In the genomic region with DNA sequence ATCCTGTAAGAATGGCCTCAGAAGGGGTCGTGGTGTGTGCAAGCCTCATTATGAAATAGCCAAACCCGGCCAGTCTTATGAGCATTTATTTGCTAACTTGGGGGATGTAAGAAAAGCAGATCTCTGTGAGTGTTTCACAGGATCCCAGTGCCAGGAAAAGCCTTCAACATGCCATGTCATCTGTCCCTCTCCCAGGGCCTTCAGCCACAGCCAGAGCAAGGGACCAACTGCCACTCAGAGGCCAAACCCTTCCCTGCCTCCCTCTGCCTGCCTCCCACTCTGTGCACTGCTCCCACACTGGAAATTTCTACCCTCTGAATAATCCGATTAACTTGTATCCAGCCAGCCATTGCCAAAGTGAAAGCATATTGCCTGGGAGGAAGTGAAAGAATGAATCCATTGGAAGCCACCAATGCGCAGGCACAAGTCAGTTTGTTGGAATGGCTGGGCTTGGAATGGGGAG, we compare ENCODE assay signal across 19 cellular contexts.
DNase-seq lines count a peak whose midpoint lies in the region; ATAC-seq and TF ChIP-seq lines count a peak whose summit lies in the region.
"Had no signal": no experiment of that assay in that cellular context is flagged by ENCODE, and none has a peak within 500 bp of the region (broad histone marks: within the 10 kb centered on the region; RNA-seq: fewer than 3 reads in every experiment).

No MANE protein-coding gene starts in this region.

- H3K79me1 ChIP-seq in mesenchymal stem cell (replicated peaks; ENCODE audit: low read length, poor library complexity, severe bottlenecking): no peaks in the 10 kb centered on the region

- H3K9ac ChIP-seq in mesenchymal stem cell (ENCODE audit: low read length): no peak overlapping the region

- H3K9me3 ChIP-seq in CD4-positive, CD25-positive, alpha-beta regulatory T cell (ENCODE audit: control insufficient read depth in 2 of 2, low read length in 2 of 2): no peaks in the 10 kb centered on the region
- H3K9me3 ChIP-seq in naive thymus-derived CD4-positive, alpha-beta T cell (ENCODE audit: control insufficient read depth in 2 of 3, low read length in 3 of 3): no peaks in the 10 kb centered on the region
- H3K9me3 ChIP-seq in mesenchymal stem cell (ENCODE audit: control insufficient read depth, low read length): no peaks in the 10 kb centered on the region

- no peak overlapping the region for H2AK5ac ChIP-seq in mesenchymal stem cell (ENCODE audit: low read length, severe bottlenecking)

- no peak overlapping the region for H3K14ac ChIP-seq in mesenchymal stem cell (ENCODE audit: low read length in 2 of 2)

- no peaks in the 10 kb centered on the region for H3K36me3 Mint-ChIP-seq in CD4-positive, CD25-positive, alpha-beta regulatory T cell
- H3K36me3 Mint-ChIP-seq in HFFc6 (ENCODE audit: low read depth): no peaks in the 10 kb centered on the region
- no peaks in the 10 kb centered on the region for H3K36me3 Mint-ChIP-seq in naive thymus-derived CD4-positive, alpha-beta T cell
- H3K36me3 Mint-ChIP-seq: activated CD8-positive, alpha-beta memory T cell treated with anti-CD3 and anti-CD28 coated beads, Interleukin-2, amount 10 ng/mL, durations not matched to agents 7 days and 5 days had no signal

- no peak overlapping the region for H3K4me2 ChIP-seq in mesenchymal stem cell (ENCODE audit: low read length, poor library complexity, severe bottlenecking)

- no peak overlapping the region for H3K27ac ChIP-seq in CD4-positive, CD25-positive, alpha-beta regulatory T cell (ENCODE audit: insufficient read depth, low read length, poor library complexity, severe bottlenecking)
- H3K27ac ChIP-seq in angular gyrus (ENCODE audit: low read depth, low read length): peak overlapping the region; percentile 56
- no peak overlapping the region for H3K27ac ChIP-seq in naive thymus-derived CD4-positive, alpha-beta T cell (ENCODE audit: low read depth, low read length)
- H3K27ac ChIP-seq in mesenchymal stem cell (ENCODE audit: low read length, poor library complexity, severe bottlenecking): no peak overlapping the region
- H3K27ac ChIP-seq: brain microvascular endothelial cell, VCaP had no signal

- peaks cover 25% of the 10 kb centered on the region for H3K27me3 Mint-ChIP-seq in CD4-positive, CD25-positive, alpha-beta regulatory T cell
- peaks cover 27% of the 10 kb centered on the region for H3K27me3 Mint-ChIP-seq in HFFc6 (ENCODE audit: insufficient read depth)
- H3K27me3 Mint-ChIP-seq in naive thymus-derived CD4-positive, alpha-beta T cell: peaks cover 0 to 10% (median 0%) of the 10 kb centered on the region in 5 donors
- H3K27me3 Mint-ChIP-seq: activated CD4-positive, alpha-beta T cell treated with anti-CD3 and anti-CD28 coated beads, Interleukin-2, amount 10 ng/mL, durations not matched to agents 7 days and 5 days had no signal

- H3K23ac ChIP-seq in mesenchymal stem cell (ENCODE audit: low read length in 2 of 2): no peak overlapping the region

- H4K8ac ChIP-seq in mesenchymal stem cell (ENCODE audit: low read length): no peak overlapping the region

- H2AFZ ChIP-seq in mesenchymal stem cell (ENCODE audit: low read depth, low read length): no peak overlapping the region

- no peak overlapping the region for H3K18ac ChIP-seq in mesenchymal stem cell (ENCODE audit: low read depth in 1 of 2, low read length in 2 of 2)

- H3K27ac Mint-ChIP-seq in CD4-positive, CD25-positive, alpha-beta regulatory T cell: peak overlapping the region; percentile 5 to 53 (median 27)
- no peak overlapping the region for H3K27ac Mint-ChIP-seq in HFFc6
- peak overlapping the region in 7 of 9 donors; percentile 27 to 72 (median 40) for H3K27ac Mint-ChIP-seq in naive thymus-derived CD4-positive, alpha-beta T cell
- H3K27ac Mint-ChIP-seq: activated CD4-positive, alpha-beta T cell treated with anti-CD3 and anti-CD28 coated beads, Interleukin-2, amount 10 ng/mL, durations not matched to agents 7 days and 5 days; activated CD8-positive, alpha-beta memory T cell treated with anti-CD3 and anti-CD28 coated beads, Interleukin-2, amount 10 ng/mL, durations not matched to agents 7 days and 5 days; activated T-helper 2 cell treated with anti-CD3 and anti-CD28 coated beads, Interferon-gamma antibody, Interleukin-2, Interleukin-4, amounts not matched to agents 10 μg/mL and 5 μg/mL and 100 μg/mL, durations not matched to agents 14 hours and 24 hours and 36 hours; T-helper 17 cell had no signal

- no peak overlapping the region for H2BK12ac ChIP-seq in mesenchymal stem cell (ENCODE audit: low read length in 2 of 2)

- peaks cover 0 to 20% (median 2%) of the 10 kb centered on the region in 4 donors for H3K4me1 Mint-ChIP-seq in CD4-positive, CD25-positive, alpha-beta regulatory T cell
- H3K4me1 Mint-ChIP-seq in HFFc6 (ENCODE audit: low read depth): peaks cover 7% of the 10 kb centered on the region; the same call in 1 of the 2 replicates
- peaks cover 0 to 33% (median 27%) of the 10 kb centered on the region in 7 donors for H3K4me1 Mint-ChIP-seq in naive thymus-derived CD4-positive, alpha-beta T cell
- H3K4me1 Mint-ChIP-seq: activated CD8-positive, alpha-beta memory T cell treated with anti-CD3 and anti-CD28 coated beads, Interleukin-2, amount 10 ng/mL, durations not matched to agents 7 days and 5 days had no signal

- no peak overlapping the region for H4K91ac ChIP-seq in mesenchymal stem cell (ENCODE audit: low read length)

- no peak for ATAC-seq in CD4-positive, CD25-positive, alpha-beta regulatory T cell (ENCODE audit: low read depth in 2 of 2)
- ATAC-seq in naive thymus-derived CD4-positive, alpha-beta T cell: no peak
- no peak for ATAC-seq in GM21381 (IDR thresholded peaks at IDR 0.05; ENCODE audit: unreplicated experiment)
- ATAC-seq in HG03175 (IDR thresholded peaks at IDR 0.05; ENCODE audit: unreplicated experiment): no peak
- ATAC-seq: activated CD8-positive, alpha-beta memory T cell treated with anti-CD3 and anti-CD28 coated beads, Interleukin-2, amount 10 ng/mL, durations not matched to agents 7 days and 5 days; sciatic nerve; T-helper 17 cell had no signal

- H2BK5ac ChIP-seq in mesenchymal stem cell (ENCODE audit: low read depth, low read length, poor library complexity, severe bottlenecking): no peak overlapping the region

- H3K9me3 Mint-ChIP-seq in CD4-positive, CD25-positive, alpha-beta regulatory T cell: no peaks in the 10 kb centered on the region
- H3K9me3 Mint-ChIP-seq in HFFc6: no peaks in the 10 kb centered on the region
- H3K9me3 Mint-ChIP-seq in naive thymus-derived CD4-positive, alpha-beta T cell: no peaks in the 10 kb centered on the region
- H3K9me3 Mint-ChIP-seq: activated CD4-positive, alpha-beta T cell treated with anti-CD3 and anti-CD28 coated beads, Interleukin-2, amount 10 ng/mL, durations not matched to agents 7 days and 5 days; activated T-helper 2 cell treated with anti-CD3 and anti-CD28 coated beads, Interferon-gamma antibody, Interleukin-2, Interleukin-4, amounts not matched to agents 10 μg/mL and 5 μg/mL and 100 μg/mL, durations not matched to agents 14 hours and 24 hours and 36 hours had no signal

- no peaks in the 10 kb centered on the region for H3K36me3 ChIP-seq in CD4-positive, CD25-positive, alpha-beta regulatory T cell (ENCODE audit: control insufficient read depth, insufficient read depth, low read length)
- H3K36me3 ChIP-seq in naive thymus-derived CD4-positive, alpha-beta T cell (ENCODE audit: control insufficient read depth in 2 of 3, insufficient read depth in 3 of 3, low read length in 3 of 3): no peaks in the 10 kb centered on the region
- H3K36me3 ChIP-seq in mesenchymal stem cell (ENCODE audit: control insufficient read depth in 1 of 2, insufficient read depth in 2 of 2, low read depth in 1 of 2, low read length in 2 of 2): no peaks in the 10 kb centered on the region
- H3K36me3 ChIP-seq: brain microvascular endothelial cell had no signal

- intact Hi-C loops in naive thymus-derived CD4-positive, alpha-beta T cell (cut with micrococcal nuclease): no loop called here

- no peak overlapping the region for H3K4me3 Mint-ChIP-seq in CD4-positive, CD25-positive, alpha-beta regulatory T cell
- H3K4me3 Mint-ChIP-seq in HFFc6: peak overlapping the region; percentile 14; the same call in 1 of the 2 replicates
- peak overlapping the region in 1 of 10 donors; percentile 40 for H3K4me3 Mint-ChIP-seq in naive thymus-derived CD4-positive, alpha-beta T cell
- H3K4me3 Mint-ChIP-seq: activated CD4-positive, alpha-beta T cell treated with anti-CD3 and anti-CD28 coated beads, Interleukin-2, amount 10 ng/mL, durations not matched to agents 7 days and 5 days; activated CD8-positive, alpha-beta memory T cell treated with anti-CD3 and anti-CD28 coated beads, Interleukin-2, amount 10 ng/mL, durations not matched to agents 7 days and 5 days; T-helper 17 cell had no signal

- H3K27me3 ChIP-seq in CD4-positive, CD25-positive, alpha-beta regulatory T cell (ENCODE audit: control insufficient read depth, insufficient read depth, low read length): no peaks in the 10 kb centered on the region
- H3K27me3 ChIP-seq in naive thymus-derived CD4-positive, alpha-beta T cell (ENCODE audit: control insufficient read depth in 2 of 2, insufficient read depth in 2 of 2, low read length in 2 of 2): no peaks in the 10 kb centered on the region
- peaks cover 5 to 6% of the 10 kb centered on the region in 2 experiments for H3K27me3 ChIP-seq in mesenchymal stem cell (ENCODE audit: control insufficient read depth in 1 of 2, insufficient read depth in 1 of 2, low read length in 2 of 2)
- H3K27me3 ChIP-seq: brain microvascular endothelial cell had no signal

- no peak for TF ChIP-seq CTCF in HFFc6 (IDR thresholded peaks at IDR 0.05)

- WGBS in mesenchymal stem cell: 85% methylated on average over 4 of the region's 4 CpGs

- no peaks in the 10 kb centered on the region for H3K4me1 ChIP-seq in CD4-positive, CD25-positive, alpha-beta regulatory T cell (ENCODE audit: control insufficient read depth, insufficient read depth, low read length, poor library complexity, severe bottlenecking)
- H3K4me1 ChIP-seq in naive thymus-derived CD4-positive, alpha-beta T cell (ENCODE audit: control insufficient read depth in 2 of 2, insufficient read depth in 2 of 2, low read length in 2 of 2): peaks cover 0 to 4% of the 10 kb centered on the region in 2 donors
- H3K4me1 ChIP-seq in mesenchymal stem cell (ENCODE audit: control insufficient read depth, insufficient read depth, low read depth, low read length): peaks cover 11% of the 10 kb centered on the region

- H2BK15ac ChIP-seq in mesenchymal stem cell (ENCODE audit: low read depth, poor library complexity, severe bottlenecking): no peak overlapping the region

- no peak for DNase-seq in CD4-positive, CD25-positive, alpha-beta regulatory T cell
- DNase-seq in HFFc6: no peak
- DNase-seq in naive thymus-derived CD4-positive, alpha-beta T cell: no peak
- no peak for DNase-seq in mesenchymal stem cell
- DNase-seq in pons (ENCODE audit: low spot score): no peak
- DNase-seq: activated CD4-positive, alpha-beta T cell treated with anti-CD3 and anti-CD28 coated beads, Interleukin-2, amount 10 ng/mL, durations not matched to agents 7 days and 5 days; activated CD8-positive, alpha-beta memory T cell treated with anti-CD3 and anti-CD28 coated beads, Interleukin-2, amount 10 ng/mL, durations not matched to agents 7 days and 5 days; brain microvascular endothelial cell; NCI-H1417 treated with DMSO at 0.1 percent for 48 hours; NCI-H2107; NCI-H446 treated with DMSO at 0.1 percent for 48 hours; occipital lobe; T-helper 17 cell had no signal

- H3K4me3 ChIP-seq in CD4-positive, CD25-positive, alpha-beta regulatory T cell (ENCODE audit: low read depth, low read length): no peak overlapping the region
- no peak overlapping the region for H3K4me3 ChIP-seq in naive thymus-derived CD4-positive, alpha-beta T cell (ENCODE audit: low read length)
- H3K4me3 ChIP-seq in mesenchymal stem cell (ENCODE audit: insufficient read depth in 1 of 2, low read depth in 1 of 2, low read length in 2 of 2): no peak overlapping the region

- POLR2A ChIA-PET in naive thymus-derived CD4-positive, alpha-beta T cell (lab: Charles Lee): no interaction called here

- no peak overlapping the region for H2BK120ac ChIP-seq in mesenchymal stem cell (ENCODE audit: low read depth, low read length)

- H3K4ac ChIP-seq in mesenchymal stem cell (ENCODE audit: low read depth in 1 of 2, low read length in 2 of 2): no peak overlapping the region

- CTCF ChIA-PET in naive thymus-derived CD4-positive, alpha-beta T cell (lab: Charles Lee): no interaction called here
